ENCODE assay signal across 22 cellular contexts in genomic region chr6:166545156-166545555, GRCh38.
"Had no signal": no experiment of that assay in that cellular context is flagged by ENCODE, and none has a peak within 500 bp of the region (broad histone marks: within the 10 kb centered on the region; RNA-seq: fewer than 3 reads in every experiment).

No MANE protein-coding gene starts in this region.

- H3K4me3 ChIP-seq: cardiac muscle cell, coronary artery, esophagus squamous epithelium, gastrocnemius medialis, prostate gland, right atrium auricular region, smooth muscle cell, suprapubic skin, transverse colon had no signal

- H2AFZ ChIP-seq: parathyroid adenoma had no signal

- H3K27me3 ChIP-seq: cardiac muscle cell, esophagus squamous epithelium, gastrocnemius medialis, neutrophil, right atrium auricular region, suprapubic skin, transverse colon had no signal

- H3K9ac ChIP-seq: parathyroid adenoma had no signal

- H3K27ac ChIP-seq: cardiac muscle cell, coronary artery, esophagus squamous epithelium, gastrocnemius medialis, neutrophil, parathyroid adenoma, prostate gland, right atrium auricular region, suprapubic skin, transverse colon had no signal

- H3K4me3 Mint-ChIP-seq: central memory CD8-positive, alpha-beta T cell; effector memory CD8-positive, alpha-beta T cell; natural killer cell; stimulated activated naive CD8-positive, alpha-beta T cell treated with anti-CD3 and anti-CD28 coated beads, Interleukin-15, amount 100 ng/mL, for 72 hours had no signal

- H3K4me2 ChIP-seq: smooth muscle cell had no signal

- H3K36me3 Mint-ChIP-seq: natural killer cell had no signal

- H3K9me3 Mint-ChIP-seq: central memory CD8-positive, alpha-beta T cell; effector memory CD8-positive, alpha-beta T cell; natural killer cell; stimulated activated naive CD8-positive, alpha-beta T cell treated with anti-CD3 and anti-CD28 coated beads, Interleukin-15, amount 100 ng/mL, for 72 hours had no signal

- H3K9me3 ChIP-seq: esophagus squamous epithelium, gastrocnemius medialis, neutrophil, prostate gland, right atrium auricular region, suprapubic skin, transverse colon had no signal

- H3K27ac Mint-ChIP-seq: effector memory CD8-positive, alpha-beta T cell; natural killer cell had no signal

- H3K36me3 ChIP-seq: cardiac muscle cell, esophagus squamous epithelium, gastrocnemius medialis, prostate gland, right atrium auricular region, suprapubic skin, transverse colon had no signal

- DNase-seq: dermis blood vessel endothelial cell; effector memory CD8-positive, alpha-beta T cell; erythroblast; esophagus squamous epithelium; gastrocnemius medialis; kidney; mesendoderm; natural killer cell; stimulated activated CD4-positive, alpha-beta T cell treated with anti-CD3 and anti-CD28 coated beads, Interleukin-2, amount 100 ng/mL, for 24 hours; stimulated activated CD4-positive, alpha-beta T cell treated with anti-CD3 and anti-CD28 coated beads, Interleukin-4, amount 100 ng/mL, for 4 hours; stimulated activated naive CD4-positive, alpha-beta T cell; stimulated activated naive CD8-positive, alpha-beta T cell treated with anti-CD3 and anti-CD28 coated beads, Interleukin-15, amount 100 ng/mL, for 72 hours; transverse colon had no signal

- H3K27me3 Mint-ChIP-seq: stimulated activated naive CD8-positive, alpha-beta T cell treated with anti-CD3 and anti-CD28 coated beads, Interleukin-15, amount 100 ng/mL, for 72 hours had no signal
